In genomic region chr9:133957328-133957727, GRCh38 we compare ENCODE assay signal across 14 cellular contexts. TPM values are rescaled to one million over a fixed set of nuclear protein-coding genes. Genes with fewer than 3 reads are reported as not detected.
DNase-seq lines count a peak whose midpoint lies in the region; ATAC-seq and TF ChIP-seq lines count a peak whose summit lies in the region.
"Had no signal": no experiment of that assay in that cellular context is flagged by ENCODE, and none has a peak within 500 bp of the region (broad histone marks: within the 10 kb centered on the region; RNA-seq: fewer than 3 reads in every experiment).

No MANE protein-coding gene starts in this region.

- H3K27me3 ChIP-seq in CD4-positive, CD25-positive, alpha-beta regulatory T cell (ENCODE audit: control insufficient read depth, insufficient read depth, low read length): no peaks in the 10 kb centered on the region
- no peaks in the 10 kb centered on the region for H3K27me3 ChIP-seq in body of pancreas
- H3K27me3 ChIP-seq: brain microvascular endothelial cell had no signal

- intact Hi-C loops in body of pancreas (cut with DNase I): no loop called here

- no peaks in the 10 kb centered on the region for H3K9me3 ChIP-seq in CD4-positive, CD25-positive, alpha-beta regulatory T cell (ENCODE audit: control insufficient read depth in 2 of 2, low read length in 2 of 2)
- H3K9me3 ChIP-seq in body of pancreas: no peaks in the 10 kb centered on the region
- H3K9me3 ChIP-seq: psoas muscle had no signal

- no peaks in the 10 kb centered on the region for H3K36me3 Mint-ChIP-seq in CD4-positive, CD25-positive, alpha-beta regulatory T cell
- no peaks in the 10 kb centered on the region for H3K36me3 Mint-ChIP-seq in neural crest cell (ENCODE audit: low read depth)

- peaks cover 4% of the 10 kb centered on the region for H3K4me1 ChIP-seq in CD4-positive, CD25-positive, alpha-beta regulatory T cell (ENCODE audit: control insufficient read depth, insufficient read depth, low read length, poor library complexity, severe bottlenecking)
- H3K4me1 ChIP-seq in body of pancreas: peaks cover 63% of the 10 kb centered on the region

- peaks cover 0 to 17% (median 9%) of the 10 kb centered on the region in 4 donors for H3K4me1 Mint-ChIP-seq in CD4-positive, CD25-positive, alpha-beta regulatory T cell
- peaks cover 68% of the 10 kb centered on the region for H3K4me1 Mint-ChIP-seq in neural crest cell

- H3K27ac ChIP-seq in CD4-positive, CD25-positive, alpha-beta regulatory T cell (ENCODE audit: insufficient read depth, low read length, poor library complexity, severe bottlenecking): no peak overlapping the region
- H3K27ac ChIP-seq in body of pancreas: peak overlapping the region; percentile 75 to 85 (median 77)
- H3K27ac ChIP-seq: psoas muscle had no signal

- H3K36me3 ChIP-seq in CD4-positive, CD25-positive, alpha-beta regulatory T cell (ENCODE audit: control insufficient read depth, insufficient read depth, low read length): no peaks in the 10 kb centered on the region
- no peaks in the 10 kb centered on the region for H3K36me3 ChIP-seq in body of pancreas (replicated peaks in 1 of 2; ENCODE audit: insufficient read depth in 1 of 2, low read depth in 2 of 2)
- H3K36me3 ChIP-seq: brain microvascular endothelial cell had no signal

- H3K27me3 Mint-ChIP-seq in CD4-positive, CD25-positive, alpha-beta regulatory T cell: no peaks in the 10 kb centered on the region
- no peaks in the 10 kb centered on the region for H3K27me3 Mint-ChIP-seq in neural crest cell (ENCODE audit: low read depth)

- peak; percentile 25 for TF ChIP-seq POLR2A in GM18951 (IDR thresholded peaks at IDR 0.05; ENCODE audit: extremely low read depth, insufficient read depth, insufficient read length)
- TF ChIP-seq POLR2A in body of pancreas (IDR thresholded peaks at IDR 0.05): no peak

- DNase-seq in CD4-positive, CD25-positive, alpha-beta regulatory T cell: no peak
- peak in 3 of 4 donors; percentile 30 to 52 (median 44) for DNase-seq in body of pancreas
- DNase-seq in neural crest cell (ENCODE audit: low read depth, low spot score): no peak
- no peak for DNase-seq in COLO829 (ENCODE audit: low spot score)
- DNase-seq in activated naive CD4-positive, alpha-beta T cell treated with Interleukin-2 at 50 U/mL for 16 hours: no peak
- no peak for DNase-seq in activated CD4-positive, alpha-beta T cell treated with anti-CD3 and anti-CD28 coated beads, Interleukin-2, amount 50 U/mL, for 48 hours
- DNase-seq in iPS-NIHi11 (ENCODE audit: low spot score): no peak
- DNase-seq: brain microvascular endothelial cell; NCI-H146; NCI-H774; stimulated activated CD4-positive, alpha-beta T cell treated with anti-CD3 and anti-CD28 coated beads, Interleukin-2, amount 100 ng/mL, for 48 hours; stimulated activated naive CD4-positive, alpha-beta T cell had no signal

- WGBS in body of pancreas, 2 donors: 29 to 33% methylated on average over 9 to 13 of the region's 13 CpGs

- no peak for ATAC-seq in CD4-positive, CD25-positive, alpha-beta regulatory T cell (ENCODE audit: low read depth in 2 of 2)
- peak; percentile 22 for ATAC-seq in body of pancreas

- TF ChIP-seq CTCF in body of pancreas (IDR thresholded peaks at IDR 0.05) (no peak), neural crest cell (conservative IDR thresholded peaks at IDR 0.05) (no peak)

- peak overlapping the region in 2 of 3 donors; percentile 56 to 62 for H3K27ac Mint-ChIP-seq in CD4-positive, CD25-positive, alpha-beta regulatory T cell
- H3K27ac Mint-ChIP-seq in neural crest cell (ENCODE audit: unreplicated experiment): peak overlapping the region; percentile 57

- no peak overlapping the region for H3K4me3 Mint-ChIP-seq in CD4-positive, CD25-positive, alpha-beta regulatory T cell
- H3K4me3 Mint-ChIP-seq in neural crest cell: peak overlapping the region; percentile 74

- peaks cover 0 to 2% (median 0%) of the 10 kb centered on the region in 7 donors for H3K9me3 Mint-ChIP-seq in CD4-positive, CD25-positive, alpha-beta regulatory T cell
- no peaks in the 10 kb centered on the region for H3K9me3 Mint-ChIP-seq in neural crest cell

- no peak overlapping the region for H3K4me3 ChIP-seq in CD4-positive, CD25-positive, alpha-beta regulatory T cell (ENCODE audit: low read depth, low read length)
- no peak overlapping the region for H3K4me3 ChIP-seq in body of pancreas
- H3K4me3 ChIP-seq: psoas muscle had no signal

- in situ Hi-C loops in GM18951 (cut with MboI; ENCODE audit: low sequenced_read_pairs, unreplicated experiment): no loop called here

RNA-seq across cellular contexts. Expression of gene VAV2, which starts 34.8 kb away (rescaled TPM):
- 0.67 TPM for total RNA-seq in CD4-positive, CD25-positive, alpha-beta regulatory T cell
- polyA plus RNA-seq in CD4-positive, CD25-positive, alpha-beta regulatory T cell: under 1 TPM in 3 of 4 donors, not detected in 1; 0.24 to 0.40 (median 0.35) TPM
- total RNA-seq in body of pancreas: 10 to 100 TPM; 31.6 to 32.3 TPM
- 40.6 and 47.0 TPM in 2 replicates for total RNA-seq in neural crest cell

Comparison
In these comparisons a context has a peak if more than half of its experiments do, and no peak if none do; other contexts are left out.
1. DNase-seq: peak in body of pancreas (3 of 4); none in CD4-positive, CD25-positive, alpha-beta regulatory T cell (0 of 3), neural crest cell (single experiment), COLO829 (single experiment), activated naive CD4-positive, alpha-beta T cell treated with Interleukin-2 at 50 U/mL for 16 hours (single experiment), activated CD4-positive, alpha-beta T cell treated with anti-CD3 and anti-CD28 coated beads, Interleukin-2, amount 50 U/mL, for 48 hours (0 of 2) and iPS-NIHi11 (single experiment).
2. RNA of gene VAV2, which starts 34.8 kb away (total RNA-seq): 40.6 to 47.0 TPM in neural crest cell and 31.6 to 32.3 TPM in body of pancreas; 0.67 TPM in CD4-positive, CD25-positive, alpha-beta regulatory T cell (single experiment); every median in the first group is over 10 times any median in the second.